Comparison of ENCODE assay signal across 9 cellular contexts in genomic region chr19:49852631-49853126, GRCh38. TPM values are rescaled to one million over a fixed set of nuclear protein-coding genes. Genes with fewer than 3 reads are reported as not detected.
DNase-seq lines count a peak whose midpoint lies in the region; ATAC-seq, FAIRE-seq and TF ChIP-seq lines count a peak whose summit lies in the region.
"Had no signal": no experiment of that assay in that cellular context is flagged by ENCODE, and none has a peak within 500 bp of the region (broad histone marks: within the 10 kb centered on the region; RNA-seq: fewer than 3 reads in every experiment).

No MANE protein-coding gene starts in this region.

- H3K23ac ChIP-seq in H1 (ENCODE audit: insufficient read length) = no peak overlapping the region

- H3K4me3 ChIP-seq in OCI-LY1 (ENCODE audit: low read depth, low read length, poor library complexity, severe bottlenecking) (peak overlapping the region; percentile 81), H1 (ENCODE audit: extremely low read depth in 1 of 4, insufficient read depth in 2 of 4, low read depth in 3 of 4, low read length in 4 of 4) (peak overlapping the region; percentile 62 to 88 (median 80); a peak in 7 of 8 replicates), osteoblast (ENCODE audit: insufficient read depth, low read length) (peak overlapping the region; percentile 95)

- POLR2A ChIA-PET in H1 (lab: Charles Lee; ENCODE audit: partially characterized antibody) = interaction anchor here (1.2 to 12.4 kb wide), 7 partner anchors 14 to 77 kb away, joined by 3 to 247 read pairs (median 9); partner anchors contain the start of genes AKT1S1, FUZ, NUP62 and PNKP

- no peak overlapping the region for H4K8ac ChIP-seq in H1 (ENCODE audit: extremely low read depth, insufficient read depth, low read length)

- peaks cover 18% of the 10 kb centered on the region for H3K79me1 ChIP-seq in H1 (ENCODE audit: low read depth, low read length)

- H2AK5ac ChIP-seq in H1 (ENCODE audit: low read depth, low read length) = no peak overlapping the region

- TF ChIP-seq EP300 in H1 (IDR thresholded peaks at IDR 0.05; ENCODE audit: borderline replicate concordance in 1 of 2, low read depth in 2 of 2, low read length in 2 of 2) = no peak

- no peak overlapping the region for H3K56ac ChIP-seq in H1 (replicated peaks; ENCODE audit: insufficient read length, low read depth, low read length)

- H2AFZ ChIP-seq in OCI-LY1 (ENCODE audit: low read length) = no peak overlapping the region
- no peak overlapping the region for H2AFZ ChIP-seq in H1 (ENCODE audit: low read length)
- no peak overlapping the region for H2AFZ ChIP-seq in osteoblast (ENCODE audit: low read length)

- TF ChIP-seq POLR2A in H1 (IDR thresholded peaks at IDR 0.05; ENCODE audit: control extremely low read depth in 1 of 2, low read depth in 2 of 2, low read length in 2 of 2) = no peak

- no peak overlapping the region for H3K18ac ChIP-seq in H1 (ENCODE audit: extremely low read depth, low read length)

- H2BK20ac ChIP-seq in H1 (ENCODE audit: low read length) = no peak overlapping the region

- H3K23me2 ChIP-seq in H1 (ENCODE audit: low read depth, low read length) = peaks cover 10% of the 10 kb centered on the region; the same call in 1 of the 2 replicates

- H2BK5ac ChIP-seq in H1 (ENCODE audit: low read depth, low read length) = no peak overlapping the region

- no peak overlapping the region for H3K14ac ChIP-seq in H1 (ENCODE audit: insufficient read length)

- FAIRE-seq in H1 (lab: Jason Lieb, UNC) = no peak

- H3K4me2 ChIP-seq in OCI-LY1 (ENCODE audit: low read length) (peak overlapping the region; percentile 98), H1 (ENCODE audit: insufficient read depth in 1 of 2, low read depth in 2 of 2, low read length in 2 of 2) (peak overlapping the region; percentile 84 to 98), osteoblast (ENCODE audit: insufficient read depth, low read length) (peak overlapping the region; percentile 96)

- no peak for TF ChIP-seq RAD21 in H1 (IDR thresholded peaks at IDR 0.05 in 1 of 2, conservative IDR thresholded peaks at IDR 0.05 in 1 of 2; ENCODE audit: low read depth in 2 of 2, low read length in 2 of 2)

- H2BK120ac ChIP-seq in H1 (replicated peaks; ENCODE audit: low read depth, low read length) = no peak overlapping the region

- H3K4me1 ChIP-seq in OCI-LY1 (ENCODE audit: insufficient read depth, low read length, severe bottlenecking) (peaks cover 47% of the 10 kb centered on the region), H1 (replicated peaks in 1 of 4; ENCODE audit: control insufficient read depth in 3 of 4, insufficient read depth in 4 of 4, low read length in 3 of 4) (peaks cover 3 to 9% (median 6%) of the 10 kb centered on the region in 4 experiments), osteoblast (ENCODE audit: insufficient read depth, low read length) (peaks cover 37% of the 10 kb centered on the region)

- H3K9me3 ChIP-seq in OCI-LY1 (ENCODE audit: low read length) (0 out of 2 replicates have a peak, but pooled peaks cover 3% of the 10 kb centered on the region), H1 (ENCODE audit: insufficient read depth in 2 of 2, low read depth in 1 of 2, low read length in 1 of 2) (no peaks in the 10 kb centered on the region), osteoblast (ENCODE audit: low read depth, low read length) (no peaks in the 10 kb centered on the region)

- no peak overlapping the region for H4K91ac ChIP-seq in H1 (replicated peaks; ENCODE audit: insufficient read length, low read length)

- no peak overlapping the region for H3K4ac ChIP-seq in H1 (replicated peaks; ENCODE audit: insufficient read length, low read depth, low read length)

- peak; percentile 7 for DNase-seq in D341Med (ENCODE audit: low spot score)
- no peak for DNase-seq in H1 (ENCODE audit: low read depth in 1 of 2, low spot score in 2 of 2)
- no peak for DNase-seq in osteoblast (ENCODE audit: insufficient read length, low spot score, missing footprints)
- DNase-seq in hepatic stellate cell (ENCODE audit: low spot score) = no peak
- no peak for DNase-seq in SW 1271 (lab: John Stamatoyannopoulos, UW)
- no peak for DNase-seq in activated CD8-positive, alpha-beta memory T cell treated with anti-CD3 and anti-CD28 coated beads for 24 hours
- DNase-seq: NCI-H1930 had no signal

- peaks cover 35% of the 10 kb centered on the region for H3K36me3 ChIP-seq in OCI-LY1 (ENCODE audit: insufficient read depth, low read length)
- H3K36me3 ChIP-seq in H1 (ENCODE audit: control insufficient read depth in 2 of 4, insufficient read depth in 4 of 4, low read length in 3 of 4) = peaks cover 9 to 40% (median 21%) of the 10 kb centered on the region in 4 experiments; a peak in 6 of 8 replicates
- H3K36me3 ChIP-seq in osteoblast (ENCODE audit: insufficient read depth, low read length) = peaks cover 21% of the 10 kb centered on the region

- peak overlapping the region; percentile 76 for H3K9ac ChIP-seq in OCI-LY1 (ENCODE audit: low read length)
- H3K9ac ChIP-seq in H1 (replicated peaks in 1 of 4; ENCODE audit: extremely low read depth in 1 of 4, low read depth in 3 of 4, low read length in 3 of 4) = no peak overlapping the region

- H3F3A ChIP-seq in OCI-LY1 (ENCODE audit: insufficient read depth, low read length) = no peaks in the 10 kb centered on the region

- H3K27ac ChIP-seq in OCI-LY1 (ENCODE audit: low read depth, low read length, poor library complexity, severe bottlenecking) (peak overlapping the region; percentile 62), H1 (ENCODE audit: low read depth, low read length) (no peak overlapping the region), osteoblast (ENCODE audit: low read depth, low read length) (no peak overlapping the region)

- WGBS in H1 (ENCODE audit: extremely low coverage in 1 of 2, insufficient coverage in 1 of 2, insufficient read length in 1 of 2, insufficient replicate concordance in 2 of 2, low coverage in 1 of 2, low lambda C conversion rate in 2 of 2, missing lambda C conversion rate in 1 of 2), 2 experiments = 87% methylated on average over 14 of the region's 14 CpGs; no CpG with 5 or more reads in 1 of the 2 experiments

- H4K5ac ChIP-seq in H1 (ENCODE audit: insufficient read length, low read depth, low read length) = no peak overlapping the region

- H4K20me1 ChIP-seq in OCI-LY1 (ENCODE audit: insufficient read depth, low read length) (no peaks in the 10 kb centered on the region), H1 (replicated peaks in 1 of 2; ENCODE audit: control insufficient read depth in 1 of 2, insufficient read depth in 2 of 2, low read length in 2 of 2) (peaks cover 37 to 45% of the 10 kb centered on the region in 2 experiments), osteoblast (ENCODE audit: insufficient read depth, low read length) (peaks cover 39% of the 10 kb centered on the region)

- ATAC-seq in GM21515 (IDR thresholded peaks at IDR 0.05; ENCODE audit: unreplicated experiment) = no peak

- H2BK15ac ChIP-seq in H1 (ENCODE audit: low read length) = no peak overlapping the region

- H3K27me3 ChIP-seq in OCI-LY1 (ENCODE audit: insufficient read depth, low read length) (no peaks in the 10 kb centered on the region), H1 (replicated peaks in 1 of 4; ENCODE audit: control insufficient read depth in 3 of 4, extremely low read depth in 1 of 4, insufficient read depth in 3 of 4, low read length in 3 of 4) (no peaks in the 10 kb centered on the region; a peak in 1 of 7 replicates), osteoblast (ENCODE audit: insufficient read depth, low read length) (no peaks in the 10 kb centered on the region)

- no peaks in the 10 kb centered on the region for H3K9me2 ChIP-seq in OCI-LY1 (ENCODE audit: low read depth, low read length)

- no peak overlapping the region for H2BK12ac ChIP-seq in H1 (ENCODE audit: low read depth, low read length)

- TF ChIP-seq CTCF in OCI-LY1 (IDR thresholded peaks at IDR 0.05; ENCODE audit: low read length) (no peak), H1 (IDR thresholded peaks at IDR 0.05; ENCODE audit: control extremely low read depth in 1 of 3, insufficient read depth in 1 of 3, low read depth in 1 of 3, low read length in 3 of 3) (no peak), osteoblast (IDR thresholded peaks at IDR 0.05; ENCODE audit: extremely low read depth, low read depth, low read length) (no peak)

- H3K79me2 ChIP-seq in OCI-LY1 (ENCODE audit: insufficient read depth, low read length) (peaks cover 25% of the 10 kb centered on the region), H1 (ENCODE audit: control insufficient read depth in 1 of 2, insufficient read depth in 2 of 2, low read length in 2 of 2) (peaks cover 17 to 28% of the 10 kb centered on the region in 2 experiments), osteoblast (ENCODE audit: insufficient read depth, low read length) (peaks cover 45% of the 10 kb centered on the region)

- CTCF ChIA-PET in H1 (lab: Charles Lee; ENCODE audit: partially characterized antibody) = interaction anchor here (0.7 to 3.0 kb wide), 2 partner anchors 11 to 52 kb away, joined by 3 to 13 read pairs; no protein-coding TSS in a partner anchor

RNA-seq across cellular contexts. Expression of gene PTOV1, which starts 1.7 kb away (rescaled TPM):
- 251 and 261 TPM in 2 replicates for total RNA-seq in H1 (2021; fragmentation: NEBNext Ultra II Directional; extraction: Animal tissue kit (Norgen Biotek cat#: 25700))
- polyA plus RNA-seq in H1 (2011; rRNA removed) = 147 and 213 TPM in 2 replicates
- polyA plus RNA-seq in H1 (2011; cell fraction: cytosol; rRNA removed) = 136 TPM
- polyA plus RNA-seq in H1 (2011; cell fraction: nucleus; rRNA removed) = 397 TPM
- polyA plus RNA-seq in H1 (2012, experiment 1 of 2) = 183 to 286 TPM (median 253 TPM) in 4 replicates
- polyA plus RNA-seq in H1 (2012, experiment 2 of 2) = 215 TPM
- 166 TPM for polyA plus RNA-seq in H1 (2013, experiment 1 of 2)
- polyA plus RNA-seq in H1 (2013, experiment 2 of 2) = 157 TPM
- 82.9 and 117 TPM in 2 replicates for polyA minus RNA-seq in H1 (2011; rRNA and poly(A)+ RNA removed)
- polyA minus RNA-seq in H1 (2011; cell fraction: cytosol; rRNA and poly(A)+ RNA removed) = 124 TPM
- polyA minus RNA-seq in H1 (2011; cell fraction: nucleus; rRNA and poly(A)+ RNA removed) = 139 TPM
- 39.4 and 43.3 TPM in 2 replicates for total RNA-seq in osteoblast

RNA-seq across cellular contexts. Expression of gene PNKP, which starts 14.7 kb away (rescaled TPM):
- 105 TPM in 2 replicates for total RNA-seq in H1 (2021; fragmentation: NEBNext Ultra II Directional; extraction: Animal tissue kit (Norgen Biotek cat#: 25700))
- 45.8 and 66.5 TPM in 2 replicates for polyA plus RNA-seq in H1 (2011; rRNA removed)
- 56.6 TPM for polyA plus RNA-seq in H1 (2011; cell fraction: cytosol; rRNA removed)
- polyA plus RNA-seq in H1 (2011; cell fraction: nucleus; rRNA removed) = 225 TPM
- 84.3 to 106 TPM (median 94.0 TPM) in 4 replicates for polyA plus RNA-seq in H1 (2012, experiment 1 of 2)
- polyA plus RNA-seq in H1 (2012, experiment 2 of 2) = 90.6 TPM
- polyA plus RNA-seq in H1 (2013, experiment 1 of 2) = 71.9 TPM
- 66.3 TPM for polyA plus RNA-seq in H1 (2013, experiment 2 of 2)
- 21.4 and 26.5 TPM in 2 replicates for polyA minus RNA-seq in H1 (2011; rRNA and poly(A)+ RNA removed)
- 42.9 TPM for polyA minus RNA-seq in H1 (2011; cell fraction: cytosol; rRNA and poly(A)+ RNA removed)
- polyA minus RNA-seq in H1 (2011; cell fraction: nucleus; rRNA and poly(A)+ RNA removed) = 80.3 TPM
- 42.1 and 43.8 TPM in 2 replicates for total RNA-seq in osteoblast

RNA-seq across cellular contexts. Expression of gene AKT1S1, which starts 24.5 kb away (rescaled TPM):
- total RNA-seq in H1 (2021; fragmentation: NEBNext Ultra II Directional; extraction: Animal tissue kit (Norgen Biotek cat#: 25700)) = 45.9 and 46.7 TPM in 2 replicates
- 40.7 and 73.3 TPM in 2 replicates for polyA plus RNA-seq in H1 (2011; rRNA removed)
- 38.3 TPM for polyA plus RNA-seq in H1 (2011; cell fraction: cytosol; rRNA removed)
- polyA plus RNA-seq in H1 (2011; cell fraction: nucleus; rRNA removed) = 48.5 TPM
- polyA plus RNA-seq in H1 (2012, experiment 1 of 2) = 33.7 to 44.3 TPM (median 42.7 TPM) in 4 replicates
- polyA plus RNA-seq in H1 (2012, experiment 2 of 2) = 47.7 TPM
- 52.8 TPM for polyA plus RNA-seq in H1 (2013, experiment 1 of 2)
- 54.7 TPM for polyA plus RNA-seq in H1 (2013, experiment 2 of 2)
- 10.9 and 14.9 TPM in 2 replicates for polyA minus RNA-seq in H1 (2011; rRNA and poly(A)+ RNA removed)
- 26.5 TPM for polyA minus RNA-seq in H1 (2011; cell fraction: cytosol; rRNA and poly(A)+ RNA removed)
- 26.0 TPM for polyA minus RNA-seq in H1 (2011; cell fraction: nucleus; rRNA and poly(A)+ RNA removed)
- 13.3 and 13.4 TPM in 2 replicates for total RNA-seq in osteoblast

RNA-seq across cellular contexts. Expression of gene TBC1D17, which starts 24.8 kb away (rescaled TPM):
- 44.9 and 47.6 TPM in 2 replicates for total RNA-seq in H1 (2021; fragmentation: NEBNext Ultra II Directional; extraction: Animal tissue kit (Norgen Biotek cat#: 25700))
- polyA plus RNA-seq in H1 (2011; rRNA removed) = 30.3 and 53.7 TPM in 2 replicates
- polyA plus RNA-seq in H1 (2011; cell fraction: cytosol; rRNA removed) = 23.2 TPM
- 73.8 TPM for polyA plus RNA-seq in H1 (2011; cell fraction: nucleus; rRNA removed)
- 41.7 to 47.2 TPM (median 43.5 TPM) in 4 replicates for polyA plus RNA-seq in H1 (2012, experiment 1 of 2)
- polyA plus RNA-seq in H1 (2012, experiment 2 of 2) = 52.8 TPM
- polyA plus RNA-seq in H1 (2013, experiment 1 of 2) = 34.8 TPM
- 35.2 TPM for polyA plus RNA-seq in H1 (2013, experiment 2 of 2)
- polyA minus RNA-seq in H1 (2011; rRNA and poly(A)+ RNA removed) = 24.6 and 29.7 TPM in 2 replicates
- 27.0 TPM for polyA minus RNA-seq in H1 (2011; cell fraction: cytosol; rRNA and poly(A)+ RNA removed)
- polyA minus RNA-seq in H1 (2011; cell fraction: nucleus; rRNA and poly(A)+ RNA removed) = 27.3 TPM
- total RNA-seq in osteoblast = 21.4 and 26.5 TPM in 2 replicates

RNA-seq across cellular contexts. Expression of gene MED25, which starts 34.6 kb away (rescaled TPM):
- total RNA-seq in H1 (2021; fragmentation: NEBNext Ultra II Directional; extraction: Animal tissue kit (Norgen Biotek cat#: 25700)) = 71.4 and 73.9 TPM in 2 replicates
- 21.6 and 40.4 TPM in 2 replicates for polyA plus RNA-seq in H1 (2011; rRNA removed)
- 21.8 TPM for polyA plus RNA-seq in H1 (2011; cell fraction: cytosol; rRNA removed)
- polyA plus RNA-seq in H1 (2011; cell fraction: nucleus; rRNA removed) = 81.4 TPM
- polyA plus RNA-seq in H1 (2012, experiment 1 of 2) = 52.6 to 80.3 TPM (median 65.6 TPM) in 4 replicates
- polyA plus RNA-seq in H1 (2012, experiment 2 of 2) = 50.2 TPM
- 42.3 TPM for polyA plus RNA-seq in H1 (2013, experiment 1 of 2)
- polyA plus RNA-seq in H1 (2013, experiment 2 of 2) = 40.4 TPM
- 28.0 and 50.4 TPM in 2 replicates for polyA minus RNA-seq in H1 (2011; rRNA and poly(A)+ RNA removed)
- 34.3 TPM for polyA minus RNA-seq in H1 (2011; cell fraction: cytosol; rRNA and poly(A)+ RNA removed)
- 41.3 TPM for polyA minus RNA-seq in H1 (2011; cell fraction: nucleus; rRNA and poly(A)+ RNA removed)
- 19.5 and 20.9 TPM in 2 replicates for total RNA-seq in osteoblast
